In the genomic region with DNA sequence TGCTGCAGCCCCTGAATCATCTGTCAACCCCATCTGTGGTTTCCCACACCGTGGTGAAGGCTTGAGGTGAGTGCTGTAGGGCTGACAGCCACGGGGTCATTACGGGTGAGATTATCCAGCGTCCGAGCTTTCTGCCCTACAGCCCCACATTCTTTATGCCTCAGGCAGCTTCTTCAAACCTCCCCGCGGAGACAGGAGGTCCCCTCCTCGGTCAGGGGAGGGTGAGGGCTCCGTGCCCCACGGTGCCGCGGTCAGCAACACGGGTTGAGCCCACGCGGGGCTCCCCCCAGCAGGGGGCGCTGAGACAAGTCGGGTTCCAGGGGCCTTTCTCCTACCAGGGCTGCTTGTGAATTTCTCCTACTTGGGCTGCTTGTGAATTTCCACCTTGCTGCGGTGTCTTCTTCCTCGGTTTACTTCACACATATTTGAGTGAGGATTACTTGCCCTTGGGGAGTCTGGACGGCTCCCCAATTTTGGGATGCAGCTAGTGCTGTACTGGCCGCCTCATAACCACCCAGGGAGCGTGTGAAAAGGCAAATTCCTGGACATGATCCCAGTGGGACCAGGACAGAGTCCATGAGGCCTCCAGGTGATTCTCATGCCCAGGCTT, we compare ENCODE assay signal across 7 cellular contexts. TPM values are rescaled to one million over a fixed set of nuclear protein-coding genes. Genes with fewer than 3 reads are reported as not detected.
DNase-seq lines count a peak whose midpoint lies in the region; ATAC-seq and TF ChIP-seq lines count a peak whose summit lies in the region.

No MANE protein-coding gene starts in this region.

- peak; percentile 90 for TF ChIP-seq CTCF in SU-DHL-6 (IDR thresholded peaks at IDR 0.05; ENCODE audit: insufficient read depth, low read length, poor library complexity, severe bottlenecking)

- H3K9ac ChIP-seq in GM23248: no peak overlapping the region
- H3K9ac ChIP-seq in SU-DHL-6 (ENCODE audit: low read length): no peak overlapping the region

- no peaks in the 10 kb centered on the region for H3K9me3 ChIP-seq in GM23248 (ENCODE audit: low read depth)
- H3K9me3 ChIP-seq in SU-DHL-6 (ENCODE audit: insufficient read depth, low read length): no peaks in the 10 kb centered on the region

- H3K4me3 ChIP-seq in GM23248: no peak overlapping the region
- H3K4me3 ChIP-seq in SU-DHL-6 (ENCODE audit: insufficient read depth, low read length, poor library complexity, severe bottlenecking): no peak overlapping the region

- ATAC-seq in HG03432 (IDR thresholded peaks at IDR 0.05; ENCODE audit: unreplicated experiment): no peak

- H3K4me2 ChIP-seq in GM23248 (ENCODE audit: unreplicated experiment): no peak overlapping the region
- H3K4me2 ChIP-seq in SU-DHL-6 (ENCODE audit: low read depth, low read length, poor library complexity, severe bottlenecking): no peak overlapping the region

- H3K79me2 ChIP-seq in GM23248 (ENCODE audit: insufficient read depth): no peaks in the 10 kb centered on the region
- no peaks in the 10 kb centered on the region for H3K79me2 ChIP-seq in SU-DHL-6 (ENCODE audit: insufficient read depth, low read length)

- H3K27ac ChIP-seq in GM23248 (no peak overlapping the region), SU-DHL-6 (ENCODE audit: low read depth, low read length) (no peak overlapping the region)

- H2AFZ ChIP-seq in GM23248: peak overlapping the region; percentile 10; the same call in 1 of the 2 replicates
- no peak overlapping the region for H2AFZ ChIP-seq in SU-DHL-6 (ENCODE audit: low read depth, low read length, severe bottlenecking)

- H3F3A ChIP-seq in GM23248 (ENCODE audit: insufficient read depth): no peaks in the 10 kb centered on the region
- H3F3A ChIP-seq in SU-DHL-6 (ENCODE audit: insufficient read depth): no peaks in the 10 kb centered on the region

- DNase-seq in GM23248 (peak; percentile 58), inferior parietal cortex (ENCODE audit: extremely low spot score) (peak; percentile 55), NCI-H524 treated with DMSO at 0.1 percent for 48 hours (lab: John Stamatoyannopoulos, UW) (no peak)
- DNase-seq in activated naive CD8-positive, alpha-beta T cell treated with anti-CD3 and anti-CD28 coated beads, Interleukin-2, amount 50 U/mL, for 16 hours (ENCODE audit: low read depth, low spot score): peak; percentile 19
- peak; percentile 67 for DNase-seq in stimulated activated CD4-positive, alpha-beta T cell treated with anti-CD3 and anti-CD28 coated beads, Interleukin-4, amount 100 ng/mL, for 1 hour

- no peaks in the 10 kb centered on the region for H3K4me1 ChIP-seq in GM23248 (ENCODE audit: insufficient read depth)

- H3K27me3 ChIP-seq in GM23248 (replicated peaks; ENCODE audit: insufficient read depth) (peaks cover 6% of the 10 kb centered on the region), SU-DHL-6 (ENCODE audit: low read length) (no peaks in the 10 kb centered on the region)

- H4K20me1 ChIP-seq in GM23248 (ENCODE audit: insufficient read depth): no peaks in the 10 kb centered on the region
- no peaks in the 10 kb centered on the region for H4K20me1 ChIP-seq in SU-DHL-6 (ENCODE audit: low read depth, low read length)

- in situ Hi-C loops in GM23248 (cut with MboI): no loop called here

- H3K9me2 ChIP-seq in GM23248 (ENCODE audit: insufficient read depth) (no peaks in the 10 kb centered on the region), SU-DHL-6 (replicated peaks; ENCODE audit: insufficient read depth, low read length) (no peaks in the 10 kb centered on the region)

- WGBS in GM23248 (ENCODE audit: low coverage in 1 of 2, low lambda C conversion rate in 2 of 2, missing lambda C conversion rate in 2 of 2), 2 experiments: 19 to 24% methylated on average over 21 to 22 of the region's 22 CpGs

- H3K36me3 ChIP-seq in GM23248 (ENCODE audit: low read depth): no peaks in the 10 kb centered on the region
- H3K36me3 ChIP-seq in SU-DHL-6 (ENCODE audit: low read length): no peaks in the 10 kb centered on the region

RNA-seq across cellular contexts. Expression of a gene that starts 18.1 kb away (rescaled TPM):
- not detected in 2 replicates for total RNA-seq in GM23248 (2014; rRNA removed; shearing (Covaris generic))
- not detected in 2 replicates for polyA plus RNA-seq in GM23248 (2016; fragmentation: Nextera tagmentation; extraction: Ambion mirVana)

RNA-seq across cellular contexts. Expression of a gene that starts 48.9 kb away (rescaled TPM):
- total RNA-seq in GM23248 (2014; rRNA removed; shearing (Covaris generic)): 6.7 and 8.4 TPM in 2 replicates
- polyA plus RNA-seq in GM23248 (2016; fragmentation: Nextera tagmentation; extraction: Ambion mirVana): 93.8 and 96.4 TPM in 2 replicates

RNA-seq across cellular contexts. Expression of a gene that starts 49.9 kb away (rescaled TPM):
- total RNA-seq in GM23248 (2014; rRNA removed; shearing (Covaris generic)): not detected in 2 replicates
- polyA plus RNA-seq in GM23248 (2016; fragmentation: Nextera tagmentation; extraction: Ambion mirVana): not detected in 2 replicates
